Comparison of ENCODE assay signal across 7 cellular contexts in genomic region chr19:36215276-36216171, GRCh38. TPM values are rescaled to one million over a fixed set of nuclear protein-coding genes. Genes with fewer than 3 reads are reported as not detected.
DNase-seq lines count a peak whose midpoint lies in the region; ATAC-seq and TF ChIP-seq lines count a peak whose summit lies in the region.

No MANE protein-coding gene starts in this region.

- H3K27me3 ChIP-seq in psoas muscle (ENCODE audit: insufficient read depth in 3 of 3, low read length in 2 of 3), result no peaks in the 10 kb centered on the region

- WGBS in psoas muscle, 3 donors, result 1% methylated on average over 27 of the region's 27 CpGs

- ATAC-seq in HG03103 (IDR thresholded peaks at IDR 0.05; ENCODE audit: low read depth, unreplicated experiment) (peak; percentile 4), psoas muscle (peak in 1 of 4 donors; percentile 2), HG03280 (IDR thresholded peaks at IDR 0.05; ENCODE audit: unreplicated experiment) (no peak), HG02798 (IDR thresholded peaks at IDR 0.05; ENCODE audit: poor library complexity, unreplicated experiment) (no peak)

- H3K4me1 ChIP-seq in psoas muscle, result peaks cover 27% of the 10 kb centered on the region

- H3K4me3 ChIP-seq in fibroblast of mammary gland (ENCODE audit: control insufficient read depth, low read depth, low read length) (peak overlapping the region; percentile 97), psoas muscle (peak overlapping the region; percentile 81)

- peaks cover 0 to 25% of the 10 kb centered on the region in 2 donors for H3K36me3 ChIP-seq in psoas muscle (ENCODE audit: insufficient read depth in 1 of 2, low read depth in 1 of 2)

- peak; percentile 28 for DNase-seq in EL
- peak; percentile 27 for DNase-seq in SW480 (ENCODE audit: low spot score)
- DNase-seq in fibroblast of mammary gland (ENCODE audit: low read depth), result peak; percentile 35
- DNase-seq in psoas muscle, result no peak

- peak overlapping the region; percentile 93 for H3K27ac ChIP-seq in psoas muscle

- H3K9me3 ChIP-seq in psoas muscle, result no peaks in the 10 kb centered on the region

- TF ChIP-seq CTCF in fibroblast of mammary gland (conservative IDR thresholded peaks at IDR 0.05; ENCODE audit: control insufficient read depth, insufficient read depth, low read depth, low read length) (no peak), psoas muscle (IDR thresholded peaks at IDR 0.05) (no peak)

- intact Hi-C loops in psoas muscle (cut with DNase I), result loop anchor here in 1 of 2 donors (5.0 kb wide), 1 partner anchor 312 kb away; the partner anchor contains the start of gene ZNF260

RNA-seq across cellular contexts. Expression of gene ZNF146, which starts 0.6 kb away (rescaled TPM):
- 10 to 100 TPM; 31.2 to 78.4 (median 65.7) TPM for total RNA-seq in psoas muscle
- polyA plus RNA-seq in psoas muscle, result 100 to 1,000 TPM in 1 of 3 donors, 10 to 100 TPM in 2; 30.5 to 114 (median 39.6) TPM

RNA-seq across cellular contexts. Expression of gene ZNF565, which starts 1.1 kb away (rescaled TPM):
- total RNA-seq in psoas muscle, result 1 to 10 TPM; 2.5 to 4.1 (median 3.6) TPM
- polyA plus RNA-seq in psoas muscle, result 1 to 10 TPM; 3.1 to 6.0 (median 3.6) TPM

Comparison
In these comparisons a context has a peak if more than half of its experiments do, and no peak if none do; other contexts are left out.
1. DNase-seq: peak in EL (single experiment), SW480 (single experiment) and fibroblast of mammary gland (single experiment); none in psoas muscle (0 of 2).